ENCODE assay signal across 17 cellular contexts in genomic region chr1:66605419-66605997, GRCh38.
"Had no signal": no experiment of that assay in that cellular context is flagged by ENCODE, and none has a peak within 500 bp of the region (broad histone marks: within the 10 kb centered on the region; RNA-seq: fewer than 3 reads in every experiment).

No MANE protein-coding gene starts in this region.

- H3K36me3 ChIP-seq: suprapubic skin, transverse colon had no signal

- H3K27ac ChIP-seq: skin epidermis, suprapubic skin, transverse colon had no signal

- ATAC-seq: left lobe of liver; naive thymus-derived CD8-positive, alpha-beta T cell; stimulated activated effector memory CD8-positive, alpha-beta T cell treated with anti-CD3 and anti-CD28 coated beads, Interleukin-12 subunit alpha, Interleukin-12 subunit beta, amount 100 ng/mL, for 72 hours; stimulated activated naive CD8-positive, alpha-beta T cell treated with anti-CD3 and anti-CD28 coated beads, Interleukin-15, amount 100 ng/mL, for 72 hours; WTC11 had no signal

- H3K9me3 ChIP-seq: suprapubic skin, transverse colon had no signal

- DNase-seq: activated gamma-delta T cell treated with Interleukin-2 at 50 U/mL for 16 hours; activated T-cell treated with anti-CD3 and anti-CD28 coated beads, Interleukin-2, amount 50 U/mL, for 1 hour; immature natural killer cell; naive thymus-derived CD8-positive, alpha-beta T cell; retina; stimulated activated CD4-positive, alpha-beta T cell treated with anti-CD3 and anti-CD28 coated beads, Interleukin-2, amount 100 ng/mL, for 24 hours; stimulated activated naive CD8-positive, alpha-beta T cell treated with anti-CD3 and anti-CD28 coated beads, Interleukin-15, amount 100 ng/mL, for 72 hours; transverse colon had no signal

- H3K79me2 ChIP-seq: hepatocyte had no signal

- FAIRE-seq: TTC549, urothelium cell line had no signal

- H3K4me1 ChIP-seq: suprapubic skin, transverse colon had no signal

- H2AFZ ChIP-seq: hepatocyte had no signal

- H3K4me3 ChIP-seq: hepatocyte, lung, skin epidermis, suprapubic skin, transverse colon had no signal

- H3K27me3 ChIP-seq: hepatocyte, suprapubic skin, transverse colon had no signal
